ENCODE assay signal across 1 cellular context in genomic region chr10:101031128-101031795, GRCh38.
TF ChIP-seq lines count a peak whose summit lies in the region.

Gene PDZD7 (minus strand): TSS chr10:101031129. CDS start chr10:101030219, 910 bp downstream.
Gene SFXN3 (plus strand): TSS chr10:101031234. CDS start chr10:101034695, 3,461 bp downstream.

TF ChIP-seq in HepG2, 621 proteins besides CTCF, POLR2A, EP300 and RAD21 (continued from another document and continues in another):
- TF ChIP-seq PRDM10 (CRISPR knock-in tag; IDR thresholded peaks at IDR 0.05; ENCODE audit: low read depth) (no peak), ZNF788 (CRISPR knock-in tag; IDR thresholded peaks at IDR 0.05; ENCODE audit: borderline replicate concordance) (no peak), ZNF317 (CRISPR knock-in tag; IDR thresholded peaks at IDR 0.05) (0 out of 2 replicates have a peak, but pooled peaks have one; percentile 35), ATF3 (CRISPR knock-in tag; IDR thresholded peaks at IDR 0.05) (no peak), RORA (CRISPR knock-in tag; IDR thresholded peaks at IDR 0.05) (no peak), NAIF1 (CRISPR knock-in tag; IDR thresholded peaks at IDR 0.05; ENCODE audit: borderline replicate concordance) (no peak), TFAP4 (IDR thresholded peaks at IDR 0.05; ENCODE audit: borderline replicate concordance, low read depth) (no peak), ATF7-NPFF (CRISPR knock-in tag; IDR thresholded peaks at IDR 0.05; ENCODE audit: low read depth) (peak; percentile 17; the same call in 1 of the 2 replicates), ZNF781 (CRISPR knock-in tag; IDR thresholded peaks at IDR 0.05; ENCODE audit: borderline replicate concordance, not compliant biosample characterization) (no peak), MXI1 (IDR thresholded peaks at IDR 0.05; ENCODE audit: borderline replicate concordance, low read depth, low read length) (peak; percentile 16; the same call in 1 of the 3 replicates), CEBPG (CRISPR knock-in tag; IDR thresholded peaks at IDR 0.05) (no peak), ZSCAN22 (CRISPR knock-in tag; IDR thresholded peaks at IDR 0.05) (no peak), ZSCAN12 (CRISPR knock-in tag; IDR thresholded peaks at IDR 0.05) (no peak), NFRKB (IDR thresholded peaks at IDR 0.05) (no peak), ZNF407 (CRISPR knock-in tag; IDR thresholded peaks at IDR 0.05; ENCODE audit: not compliant biosample characterization) (peak; percentile 65), ZNF782 (CRISPR knock-in tag; IDR thresholded peaks at IDR 0.05; ENCODE audit: borderline replicate concordance) (0 out of 2 replicates have a peak, but pooled peaks have one; percentile 4), ERF (CRISPR knock-in tag; IDR thresholded peaks at IDR 0.05) (peak; percentile 30; the same call in 1 of the 2 replicates), ZSCAN31 (CRISPR knock-in tag; IDR thresholded peaks at IDR 0.05; ENCODE audit: low read depth) (0 out of 2 replicates have a peak, but pooled peaks have one; percentile 19), PAX8 (CRISPR knock-in tag; IDR thresholded peaks at IDR 0.05; ENCODE audit: borderline replicate concordance) (peak; percentile 7; the same call in 1 of the 2 replicates), ZNF160 (CRISPR knock-in tag; IDR thresholded peaks at IDR 0.05) (0 out of 2 replicates have a peak, but pooled peaks have one; percentile 49), TBX3 (IDR thresholded peaks at IDR 0.05; ENCODE audit: borderline replicate concordance) (peak; percentile 54; the same call in 1 of the 2 replicates), HNRNPL (IDR thresholded peaks at IDR 0.05; ENCODE audit: low read depth, low read length) (peak; percentile 63; the same call in 1 of the 2 replicates), MBD4 (IDR thresholded peaks at IDR 0.05; ENCODE audit: borderline replicate concordance, low read length) (no peak), NR2F1 (CRISPR knock-in tag; IDR thresholded peaks at IDR 0.05) (no peak), NFE2L2 (IDR thresholded peaks at IDR 0.05; ENCODE audit: low read length) (no peak), ZNF335 (CRISPR knock-in tag; IDR thresholded peaks at IDR 0.05) (no peak), RFXANK (CRISPR knock-in tag; IDR thresholded peaks at IDR 0.05) (no peak), ZNF772 (CRISPR knock-in tag; IDR thresholded peaks at IDR 0.05) (peak; percentile 51; the same call in 1 of the 2 replicates), LCORL (IDR thresholded peaks at IDR 0.05) (no peak), LCORL (CRISPR knock-in tag; IDR thresholded peaks at IDR 0.05) (peak; percentile 41; the same call in 1 of the 2 replicates), MXD1 (CRISPR knock-in tag; IDR thresholded peaks at IDR 0.05) (0 out of 2 replicates have a peak, but pooled peaks have one; percentile 46), EZH2 (conservative IDR thresholded peaks at IDR 0.05; ENCODE audit: low read depth, low read length) (no peak), RNF2 (conservative IDR thresholded peaks at IDR 0.05; ENCODE audit: low read depth) (0 out of 2 replicates have a peak, but pooled peaks have one; percentile 29), NFYC (CRISPR knock-in tag; IDR thresholded peaks at IDR 0.05) (peak; percentile 96), EEA1 (CRISPR knock-in tag; IDR thresholded peaks at IDR 0.05; ENCODE audit: borderline replicate concordance) (no peak), XRCC5 (optimal IDR thresholded peaks at IDR 0.05; ENCODE audit: low read length) (peak; percentile 58), ZNF737 (CRISPR knock-in tag; IDR thresholded peaks at IDR 0.05; ENCODE audit: borderline replicate concordance) (no peak), KDM2A (CRISPR knock-in tag; IDR thresholded peaks at IDR 0.05; ENCODE audit: borderline replicate concordance, low read depth) (peak; percentile 18; the same call in 1 of the 2 replicates)
- TF ChIP-seq, protein P1, sequence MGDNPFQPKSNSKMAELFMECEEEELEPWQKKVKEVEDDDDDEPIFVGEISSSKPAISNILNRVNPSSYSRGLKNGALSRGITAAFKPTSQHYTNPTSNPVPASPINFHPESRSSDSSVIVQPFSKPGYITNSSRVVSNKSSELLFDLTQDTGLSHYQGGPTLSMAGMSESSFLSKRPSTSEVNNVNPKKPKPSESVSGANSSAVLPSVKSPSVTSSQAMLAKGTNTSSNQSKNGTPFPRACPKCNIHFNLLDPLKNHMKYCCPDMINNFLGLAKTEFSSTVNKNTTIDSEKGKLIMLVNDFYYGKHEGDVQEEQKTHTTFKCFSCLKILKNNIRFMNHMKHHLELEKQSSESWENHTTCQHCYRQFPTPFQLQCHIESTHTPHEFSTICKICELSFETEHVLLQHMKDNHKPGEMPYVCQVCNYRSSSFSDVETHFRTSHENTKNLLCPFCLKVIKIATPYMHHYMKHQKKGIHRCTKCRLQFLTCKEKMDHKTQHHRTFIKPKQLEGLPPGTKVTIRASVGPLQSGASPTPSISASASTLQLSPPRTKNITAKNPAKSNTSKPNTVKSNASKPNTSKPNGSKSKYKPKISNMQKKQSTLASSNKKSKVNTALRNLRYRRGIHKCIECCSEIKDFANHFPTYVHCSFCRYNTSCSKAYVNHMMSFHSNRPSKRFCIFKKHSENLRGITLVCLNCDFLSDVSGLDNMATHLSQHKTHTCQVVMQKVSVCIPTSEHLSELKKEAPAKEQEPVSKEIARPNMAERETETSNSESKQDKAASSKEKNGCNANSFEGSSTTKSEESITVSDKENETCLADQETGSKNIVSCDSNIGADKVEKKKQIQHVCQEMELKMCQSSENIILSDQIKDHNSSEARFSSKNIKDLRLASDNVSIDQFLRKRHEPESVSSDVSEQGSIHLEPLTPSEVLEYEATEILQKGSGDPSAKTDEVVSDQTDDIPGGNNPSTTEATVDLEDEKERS (CRISPR knock-in tag; IDR thresholded peaks at IDR 0.05), result no peak
- TF ChIP-seq, protein P2, sequence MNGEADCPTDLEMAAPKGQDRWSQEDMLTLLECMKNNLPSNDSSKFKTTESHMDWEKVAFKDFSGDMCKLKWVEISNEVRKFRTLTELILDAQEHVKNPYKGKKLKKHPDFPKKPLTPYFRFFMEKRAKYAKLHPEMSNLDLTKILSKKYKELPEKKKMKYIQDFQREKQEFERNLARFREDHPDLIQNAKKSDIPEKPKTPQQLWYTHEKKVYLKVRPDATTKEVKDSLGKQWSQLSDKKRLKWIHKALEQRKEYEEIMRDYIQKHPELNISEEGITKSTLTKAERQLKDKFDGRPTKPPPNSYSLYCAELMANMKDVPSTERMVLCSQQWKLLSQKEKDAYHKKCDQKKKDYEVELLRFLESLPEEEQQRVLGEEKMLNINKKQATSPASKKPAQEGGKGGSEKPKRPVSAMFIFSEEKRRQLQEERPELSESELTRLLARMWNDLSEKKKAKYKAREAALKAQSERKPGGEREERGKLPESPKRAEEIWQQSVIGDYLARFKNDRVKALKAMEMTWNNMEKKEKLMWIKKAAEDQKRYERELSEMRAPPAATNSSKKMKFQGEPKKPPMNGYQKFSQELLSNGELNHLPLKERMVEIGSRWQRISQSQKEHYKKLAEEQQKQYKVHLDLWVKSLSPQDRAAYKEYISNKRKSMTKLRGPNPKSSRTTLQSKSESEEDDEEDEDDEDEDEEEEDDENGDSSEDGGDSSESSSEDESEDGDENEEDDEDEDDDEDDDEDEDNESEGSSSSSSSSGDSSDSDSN (CRISPR knock-in tag; IDR thresholded peaks at IDR 0.05), result 0 out of 2 replicates have a peak, but pooled peaks have one; percentile 47
- TF ChIP-seq, protein P3, sequence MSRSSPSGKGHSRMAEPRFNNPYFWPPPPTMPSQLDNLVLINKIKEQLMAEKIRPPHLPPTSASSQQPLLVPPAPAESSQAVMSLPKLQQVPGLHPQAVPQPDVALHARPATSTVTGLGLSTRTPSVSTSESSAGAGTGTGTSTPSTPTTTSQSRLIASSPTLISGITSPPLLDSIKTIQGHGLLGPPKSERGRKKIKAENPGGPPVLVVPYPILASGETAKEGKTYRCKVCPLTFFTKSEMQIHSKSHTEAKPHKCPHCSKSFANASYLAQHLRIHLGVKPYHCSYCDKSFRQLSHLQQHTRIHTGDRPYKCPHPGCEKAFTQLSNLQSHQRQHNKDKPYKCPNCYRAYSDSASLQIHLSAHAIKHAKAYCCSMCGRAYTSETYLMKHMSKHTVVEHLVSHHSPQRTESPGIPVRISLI (CRISPR knock-in tag; IDR thresholded peaks at IDR 0.05; ENCODE audit: borderline replicate concordance), result no peak
